ENCODE assay signal across 21 cellular contexts in genomic region chr5:131436081-131436480, GRCh38.
DNase-seq lines count a peak whose midpoint lies in the region; ATAC-seq and TF ChIP-seq lines count a peak whose summit lies in the region.
"Had no signal": no experiment of that assay in that cellular context is flagged by ENCODE, and none has a peak within 500 bp of the region (broad histone marks: within the 10 kb centered on the region; RNA-seq: fewer than 3 reads in every experiment).

No MANE protein-coding gene starts in this region.

- peaks cover 32% of the 10 kb centered on the region for H3K36me3 ChIP-seq in adipocyte (ENCODE audit: control insufficient read depth, insufficient read depth, low read length, severe bottlenecking)

- no peak overlapping the region for H3K4me3 Mint-ChIP-seq in activated CD4-positive, alpha-beta T cell treated with anti-CD3 and anti-CD28 coated beads for 36 hours
- no peak overlapping the region for H3K4me3 Mint-ChIP-seq in H9
- H3K4me3 Mint-ChIP-seq: activated T-helper 1 cell treated with anti-CD3 and anti-CD28 coated beads, Interleukin-12 subunit alpha, Interleukin-12 subunit beta, Interleukin-2, Interleukin-4 antibody, amounts not matched to agents 30 ng/mL and 10 ng/mL and 1 ng/mL, durations not matched to agents 14 hours and 24 hours and 36 hours; dendritic cell treated with granulocyte-macrophage colony-stimulating factor and Interleukin-4, amounts not matched to agents 40 ng/mL and 50 ng/mL, for 4 days; T-helper 2 cell treated with Interferon-gamma antibody and Interleukin-4, amounts not matched to agents 5 μg/mL and 100 μg/mL, for 36 hours had no signal

- no peak overlapping the region for H2AK5ac ChIP-seq in H9 (ENCODE audit: insufficient read length, low read length)

- H3K4me1 Mint-ChIP-seq in activated CD4-positive, alpha-beta T cell treated with anti-CD3 and anti-CD28 coated beads for 36 hours: peaks cover 3% of the 10 kb centered on the region
- no peaks in the 10 kb centered on the region for H3K4me1 Mint-ChIP-seq in H9

- no peaks in the 10 kb centered on the region for H3K27me3 ChIP-seq in adipocyte (replicated peaks; ENCODE audit: control insufficient read depth, insufficient read depth, low read length)
- no peaks in the 10 kb centered on the region for H3K27me3 ChIP-seq in H9 (ENCODE audit: insufficient read depth, low read length)
- H3K27me3 ChIP-seq: ascending aorta had no signal

- H3K9me3 Mint-ChIP-seq in activated CD4-positive, alpha-beta T cell treated with anti-CD3 and anti-CD28 coated beads for 36 hours (ENCODE audit: low read depth): no peaks in the 10 kb centered on the region
- no peaks in the 10 kb centered on the region for H3K9me3 Mint-ChIP-seq in H9
- H3K9me3 Mint-ChIP-seq: activated T-helper 1 cell treated with anti-CD3 and anti-CD28 coated beads, Interleukin-12 subunit alpha, Interleukin-12 subunit beta, Interleukin-2, Interleukin-4 antibody, amounts not matched to agents 30 ng/mL and 10 ng/mL and 1 ng/mL, durations not matched to agents 14 hours and 24 hours and 36 hours; dendritic cell treated with granulocyte-macrophage colony-stimulating factor and Interleukin-4, amounts not matched to agents 40 ng/mL and 50 ng/mL, for 4 days; T-helper 2 cell treated with Interferon-gamma antibody and Interleukin-4, amounts not matched to agents 5 μg/mL and 100 μg/mL, for 36 hours had no signal

- no peaks in the 10 kb centered on the region for H3K79me1 ChIP-seq in H9 (ENCODE audit: insufficient read depth, low read depth, low read length, poor library complexity, severe bottlenecking)

- no peak overlapping the region for H4K8ac ChIP-seq in H9 (replicated peaks; ENCODE audit: insufficient read length, low read depth, low read length)

- no peak for ATAC-seq in activated CD4-positive, alpha-beta T cell treated with anti-CD3 and anti-CD28 coated beads for 36 hours
- ATAC-seq in HG03097 (IDR thresholded peaks at IDR 0.05; ENCODE audit: low FRiP score, unreplicated experiment): no peak
- ATAC-seq: esophagus mucosa had no signal

- H2BK20ac ChIP-seq in H9 (ENCODE audit: low read depth, low read length, poor library complexity, severe bottlenecking): no peak overlapping the region

- no peak overlapping the region for H3K4ac ChIP-seq in H9 (ENCODE audit: low read depth, low read length)

- no peak overlapping the region for H3K14ac ChIP-seq in H9 (ENCODE audit: insufficient read depth, low read length)

- H4K91ac ChIP-seq in H9 (ENCODE audit: insufficient read length, low read depth, low read length): no peak overlapping the region

- no peak for DNase-seq in activated CD4-positive, alpha-beta T cell treated with anti-CD3 and anti-CD28 coated beads for 36 hours
- no peak for DNase-seq in activated CD4-positive, alpha-beta T cell treated with anti-CD3 and anti-CD28 coated beads for 4 hours
- no peak for DNase-seq in adipocyte (ENCODE audit: low read depth)
- DNase-seq in inferior parietal cortex (ENCODE audit: extremely low spot score): peak; percentile 47
- DNase-seq in superior temporal gyrus (ENCODE audit: extremely low spot score): peak; percentile 66
- DNase-seq in H9: no peak
- no peak for DNase-seq in activated effector memory CD4-positive, alpha-beta T cell treated with Interleukin-2 at 50 U/mL for 16 hours
- DNase-seq: 8988T; activated CD4-positive, alpha-beta T cell treated with anti-CD3 and anti-CD28 coated beads, Interleukin-2, amount 50 U/mL, for 1 hour; Karpas-422; NCI-H1417; NCI-H226; SIG-M5; stimulated activated CD4-positive, alpha-beta T cell treated with anti-CD3 and anti-CD28 coated beads, Interleukin-12 subunit alpha, Interleukin-12 subunit beta, amount 100 ng/mL, for 4 hours had no signal

- no peaks in the 10 kb centered on the region for H3K23me2 ChIP-seq in H9 (ENCODE audit: insufficient read length, low read depth, low read length, poor library complexity, severe bottlenecking)

- H3K36me3 Mint-ChIP-seq in activated CD4-positive, alpha-beta T cell treated with anti-CD3 and anti-CD28 coated beads for 36 hours (ENCODE audit: low read depth): peaks cover 67% of the 10 kb centered on the region
- peaks cover 10 to 63% (median 40%) of the 10 kb centered on the region in 3 experiments; a peak in 6 of 7 replicates for H3K36me3 Mint-ChIP-seq in H9 (ENCODE audit: insufficient read depth in 1 of 3, low read depth in 3 of 3)

- no peak overlapping the region for H3K56ac ChIP-seq in H9 (ENCODE audit: insufficient read length, low read depth, low read length)

- intact Hi-C loops in activated CD4-positive, alpha-beta T cell treated with anti-CD3 and anti-CD28 coated beads for 36 hours (cut with DNase I, micrococcal nuclease): no loop called here

- peak overlapping the region; percentile 14 for H3K9ac ChIP-seq in adipocyte (ENCODE audit: low read length)
- no peak overlapping the region for H3K9ac ChIP-seq in H9 (ENCODE audit: extremely low read depth, insufficient read length, low read length)

- H2AFZ ChIP-seq in H9 (ENCODE audit: low read length): no peak overlapping the region

- POLR2A ChIA-PET in activated CD4-positive, alpha-beta T cell treated with anti-CD3 and anti-CD28 coated beads for 36 hours (lab: Charles Lee): no interaction called here

- H3K4me2 ChIP-seq in H9 (ENCODE audit: insufficient read depth, insufficient read length, low read length): no peak overlapping the region

- H3K27me3 Mint-ChIP-seq in activated CD4-positive, alpha-beta T cell treated with anti-CD3 and anti-CD28 coated beads for 36 hours: no peaks in the 10 kb centered on the region
- H3K27me3 Mint-ChIP-seq in H9 (ENCODE audit: low read depth): no peaks in the 10 kb centered on the region
- H3K27me3 Mint-ChIP-seq: dendritic cell treated with granulocyte-macrophage colony-stimulating factor and Interleukin-4, amounts not matched to agents 40 ng/mL and 50 ng/mL, for 4 days had no signal

- no peaks in the 10 kb centered on the region for H4K20me1 ChIP-seq in H9 (ENCODE audit: control insufficient read depth, insufficient read depth, insufficient read length)

- H2BK120ac ChIP-seq in H9 (ENCODE audit: low read depth, low read length, poor library complexity, severe bottlenecking): no peak overlapping the region

- no peak for TF ChIP-seq CTCF in H9 (conservative IDR thresholded peaks at IDR 0.05)

- no peak overlapping the region for H2BK5ac ChIP-seq in H9 (ENCODE audit: insufficient read length, low read length)

- H3K23ac ChIP-seq in H9 (ENCODE audit: insufficient read length, low read depth, low read length): no peak overlapping the region

- CTCF ChIA-PET in activated CD4-positive, alpha-beta T cell treated with anti-CD3 and anti-CD28 coated beads for 36 hours (lab: Charles Lee): interaction anchor here (0.6 to 1.5 kb wide), 5 partner anchors 10 to 153 kb away, joined by 3 to 5 read pairs (median 4); no protein-coding TSS in a partner anchor

- H4K5ac ChIP-seq in H9 (ENCODE audit: insufficient read length, low read depth, low read length): no peak overlapping the region

- no peak overlapping the region for H2BK15ac ChIP-seq in H9 (ENCODE audit: low read depth, low read length)

- no CpG with 5 or more reads among the region's 2 CpGs for WGBS in H9 (ENCODE audit: extremely low coverage, insufficient read length, low lambda C conversion rate)

- H3K18ac ChIP-seq in H9 (ENCODE audit: insufficient read length, low read depth, low read length): no peak overlapping the region

- H2BK12ac ChIP-seq in H9 (ENCODE audit: insufficient read length, low read depth, low read length): no peak overlapping the region

- peaks cover 18% of the 10 kb centered on the region for H3K4me1 ChIP-seq in adipocyte (ENCODE audit: control insufficient read depth, insufficient read depth, low read length)
- no peaks in the 10 kb centered on the region for H3K4me1 ChIP-seq in H9 (ENCODE audit: insufficient read depth, low read length)

- H3K27ac Mint-ChIP-seq in activated CD4-positive, alpha-beta T cell treated with anti-CD3 and anti-CD28 coated beads for 36 hours: peak overlapping the region; percentile 27
- no peak overlapping the region for H3K27ac Mint-ChIP-seq in H9
- H3K27ac Mint-ChIP-seq: activated T-helper 1 cell treated with anti-CD3 and anti-CD28 coated beads, Interleukin-12 subunit alpha, Interleukin-12 subunit beta, Interleukin-2, Interleukin-4 antibody, amounts not matched to agents 30 ng/mL and 10 ng/mL and 1 ng/mL, durations not matched to agents 14 hours and 24 hours and 36 hours; dendritic cell treated with granulocyte-macrophage colony-stimulating factor and Interleukin-4, amounts not matched to agents 40 ng/mL and 50 ng/mL, for 4 days; T-helper 2 cell treated with Interferon-gamma antibody and Interleukin-4, amounts not matched to agents 5 μg/mL and 100 μg/mL, for 36 hours had no signal

- H3K79me2 ChIP-seq in H9 (ENCODE audit: insufficient read depth, low read length): no peaks in the 10 kb centered on the region

- H3T11ph ChIP-seq in H9 (ENCODE audit: low read length): no peak overlapping the region

- H3K9me3 ChIP-seq in adipocyte (ENCODE audit: control insufficient read depth, low read length): no peaks in the 10 kb centered on the region
- H3K9me3 ChIP-seq in H9 (ENCODE audit: control insufficient read depth, low read depth, low read length): no peaks in the 10 kb centered on the region
- H3K9me3 ChIP-seq: ascending aorta had no signal

- no peak overlapping the region for H3K27ac ChIP-seq in H9 (ENCODE audit: insufficient read length, low read depth, low read length)
- H3K27ac ChIP-seq: ascending aorta, C4-2B had no signal

- peak overlapping the region; percentile 28 for H3K4me3 ChIP-seq in adipocyte (ENCODE audit: low read length)
- H3K4me3 ChIP-seq: ascending aorta had no signal

Comparison
In these comparisons a context has a peak if more than half of its experiments do, and no peak if none do; other contexts are left out.
1. DNase-seq: peak in inferior parietal cortex (single experiment) and superior temporal gyrus (single experiment); none in activated CD4-positive, alpha-beta T cell treated with anti-CD3 and anti-CD28 coated beads for 36 hours (single experiment), activated CD4-positive, alpha-beta T cell treated with anti-CD3 and anti-CD28 coated beads for 4 hours (0 of 2), adipocyte (single experiment), H9 (single experiment) and activated effector memory CD4-positive, alpha-beta T cell treated with Interleukin-2 at 50 U/mL for 16 hours (single experiment).